In the genomic region with DNA sequence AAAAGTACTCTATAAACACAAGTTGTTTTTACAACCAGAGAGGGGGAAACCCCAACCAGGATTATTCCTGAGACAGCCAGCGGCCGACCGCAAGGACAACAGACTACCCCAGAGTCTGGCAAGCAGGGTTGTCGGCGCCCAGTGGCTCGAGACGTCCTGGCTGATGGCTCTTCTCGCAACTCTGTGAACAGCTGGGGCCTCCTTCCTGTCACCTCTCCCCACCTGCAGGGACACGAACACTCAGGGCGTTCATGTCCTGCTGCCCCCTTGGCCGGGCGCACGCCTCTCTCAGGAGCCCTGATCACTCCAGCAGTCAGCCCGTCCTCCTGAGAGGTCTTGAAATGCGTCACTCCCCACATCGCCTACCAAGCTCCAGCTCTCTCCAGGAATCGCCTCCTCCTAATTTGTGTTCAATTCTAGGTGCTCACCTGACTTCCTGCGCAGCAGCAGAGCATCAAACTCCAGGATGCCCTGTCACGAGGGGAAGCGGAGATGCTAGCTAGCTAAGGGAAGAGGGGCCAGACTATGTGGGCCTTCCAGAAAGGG, we compare ENCODE assay signal across 22 cellular contexts.
"Had no signal": no experiment of that assay in that cellular context is flagged by ENCODE, and none has a peak within 500 bp of the region (broad histone marks: within the 10 kb centered on the region; RNA-seq: fewer than 3 reads in every experiment).

No MANE protein-coding gene starts in this region.

- H3K27me3 Mint-ChIP-seq: activated CD4-positive, alpha-beta memory T cell treated with anti-CD3 and anti-CD28 coated beads for 36 hours; activated CD4-positive, alpha-beta T cell treated with anti-CD3 and anti-CD28 coated beads for 36 hours; activated CD8-positive, alpha-beta memory T cell treated with anti-CD3 and anti-CD28 coated beads, Interleukin-2, amount 10 ng/mL, durations not matched to agents 7 days and 5 days; activated naive CD4-positive, alpha-beta T cell treated with anti-CD3 and anti-CD28 coated beads, Interleukin-2, amount 10 ng/mL, durations not matched to agents 7 days and 5 days; memory B cell; stimulated activated naive CD8-positive, alpha-beta T cell treated with anti-CD3 and anti-CD28 coated beads, Interleukin-15, Interleukin-2, amounts not matched to agents 100 ng/mL and 50 ng/mL, for 24 hours; T-cell had no signal

- H3K4me3 ChIP-seq: left ventricle myocardium inferior, prostate gland, right lobe of liver, SK-N-MC, smooth muscle cell, suprapubic skin, upper lobe of left lung had no signal

- H3K36me3 Mint-ChIP-seq: activated CD8-positive, alpha-beta memory T cell treated with anti-CD3 and anti-CD28 coated beads, Interleukin-2, amount 10 ng/mL, durations not matched to agents 7 days and 5 days; natural killer cell had no signal

- H3K27ac ChIP-seq: epithelial cell of prostate, right lobe of liver, SK-N-MC, suprapubic skin, upper lobe of left lung, VCaP had no signal

- H3K4me3 Mint-ChIP-seq: activated CD4-positive, alpha-beta memory T cell treated with anti-CD3 and anti-CD28 coated beads for 36 hours; activated CD4-positive, alpha-beta T cell treated with anti-CD3 and anti-CD28 coated beads for 36 hours; activated CD8-positive, alpha-beta memory T cell treated with anti-CD3 and anti-CD28 coated beads, Interleukin-2, amount 10 ng/mL, durations not matched to agents 7 days and 5 days; activated naive CD4-positive, alpha-beta T cell treated with anti-CD3 and anti-CD28 coated beads, Interleukin-2, amount 10 ng/mL, durations not matched to agents 7 days and 5 days; dendritic cell treated with granulocyte-macrophage colony-stimulating factor and Interleukin-4, amounts not matched to agents 40 ng/mL and 50 ng/mL, for 4 days; memory B cell; natural killer cell; stimulated activated naive CD8-positive, alpha-beta T cell treated with anti-CD3 and anti-CD28 coated beads, Interleukin-15, Interleukin-2, amounts not matched to agents 100 ng/mL and 50 ng/mL, for 24 hours had no signal

- DNase-seq: activated CD4-positive, alpha-beta memory T cell treated with anti-CD3 and anti-CD28 coated beads for 36 hours; activated CD4-positive, alpha-beta T cell treated with anti-CD3 and anti-CD28 coated beads for 36 hours; activated CD8-positive, alpha-beta memory T cell treated with anti-CD3 and anti-CD28 coated beads, Interleukin-2, amount 10 ng/mL, durations not matched to agents 7 days and 5 days; activated naive CD4-positive, alpha-beta T cell treated with anti-CD3 and anti-CD28 coated beads, Interleukin-2, amount 10 ng/mL, durations not matched to agents 7 days and 5 days; activated T-cell treated with anti-CD3 and anti-CD28 coated beads, Interleukin-2, amount 50 U/mL, for 1 hour; effector memory CD4-positive, alpha-beta T cell; kidney; left ventricle myocardium inferior; natural killer cell; right lobe of liver; T-cell; upper lobe of left lung had no signal

- H3K9me3 Mint-ChIP-seq: activated CD4-positive, alpha-beta memory T cell treated with anti-CD3 and anti-CD28 coated beads for 36 hours; activated naive CD4-positive, alpha-beta T cell treated with anti-CD3 and anti-CD28 coated beads, Interleukin-2, amount 10 ng/mL, durations not matched to agents 7 days and 5 days; activated T-helper 2 cell treated with anti-CD3 and anti-CD28 coated beads, Interferon-gamma antibody, Interleukin-2, Interleukin-4, amounts not matched to agents 10 μg/mL and 5 μg/mL and 100 μg/mL, durations not matched to agents 14 hours and 24 hours and 36 hours; dendritic cell treated with granulocyte-macrophage colony-stimulating factor and Interleukin-4, amounts not matched to agents 40 ng/mL and 50 ng/mL, for 4 days; memory B cell; natural killer cell; stimulated activated naive CD8-positive, alpha-beta T cell treated with anti-CD3 and anti-CD28 coated beads, Interleukin-15, Interleukin-2, amounts not matched to agents 100 ng/mL and 50 ng/mL, for 24 hours; T-cell had no signal

- H3K4me2 ChIP-seq: smooth muscle cell had no signal

- H3K27ac Mint-ChIP-seq: activated CD4-positive, alpha-beta memory T cell treated with anti-CD3 and anti-CD28 coated beads for 36 hours; activated CD4-positive, alpha-beta T cell treated with anti-CD3 and anti-CD28 coated beads for 36 hours; activated CD8-positive, alpha-beta memory T cell treated with anti-CD3 and anti-CD28 coated beads, Interleukin-2, amount 10 ng/mL, durations not matched to agents 7 days and 5 days; activated naive CD4-positive, alpha-beta T cell treated with anti-CD3 and anti-CD28 coated beads, Interleukin-2, amount 10 ng/mL, durations not matched to agents 7 days and 5 days; activated T-helper 2 cell treated with anti-CD3 and anti-CD28 coated beads, Interferon-gamma antibody, Interleukin-2, Interleukin-4, amounts not matched to agents 10 μg/mL and 5 μg/mL and 100 μg/mL, durations not matched to agents 14 hours and 24 hours and 36 hours; dendritic cell treated with granulocyte-macrophage colony-stimulating factor and Interleukin-4, amounts not matched to agents 40 ng/mL and 50 ng/mL, for 4 days; memory B cell; natural killer cell; stimulated activated naive CD8-positive, alpha-beta T cell treated with anti-CD3 and anti-CD28 coated beads, Interleukin-15, Interleukin-2, amounts not matched to agents 100 ng/mL and 50 ng/mL, for 24 hours had no signal

- H3K27me3 ChIP-seq: right lobe of liver, suprapubic skin, upper lobe of left lung had no signal

- H3K9me3 ChIP-seq: left ventricle myocardium inferior, prostate gland, right lobe of liver, suprapubic skin, upper lobe of left lung had no signal

- H3K36me3 ChIP-seq: prostate gland, right lobe of liver had no signal
